ENCODE assay signal across 9 cellular contexts in the genomic region with DNA sequence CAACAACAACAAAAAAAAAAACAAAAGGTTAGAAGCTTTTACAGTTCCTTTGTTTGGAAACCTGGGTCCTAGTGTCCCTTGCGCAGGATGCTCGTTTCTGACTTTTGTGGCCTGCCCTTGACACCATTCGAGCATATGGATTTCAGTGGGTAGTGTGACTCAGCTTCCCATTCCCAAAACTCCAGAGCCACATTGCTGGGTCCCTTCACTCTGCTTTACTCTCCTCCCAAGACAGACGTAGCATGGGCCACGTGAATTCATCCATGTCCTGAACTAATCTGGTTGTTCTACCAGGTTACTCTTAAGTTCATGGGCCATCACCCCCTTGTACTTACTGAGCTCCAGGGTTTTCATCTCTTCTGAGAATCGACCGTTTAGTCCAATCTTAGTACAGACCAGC.
DNase-seq lines count a peak whose midpoint lies in the region; ATAC-seq and TF ChIP-seq lines count a peak whose summit lies in the region.
"Had no signal": no experiment of that assay in that cellular context is flagged by ENCODE, and none has a peak within 500 bp of the region (broad histone marks: within the 10 kb centered on the region; RNA-seq: fewer than 3 reads in every experiment).

No MANE protein-coding gene starts in this region.

- DNase-seq in activated CD8-positive, alpha-beta memory T cell treated with anti-CD3 and anti-CD28 coated beads, Interleukin-2, amount 10 ng/mL, durations not matched to agents 7 days and 5 days: no peak
- no peak for DNase-seq in activated CD8-positive, alpha-beta memory T cell treated with anti-CD3 and anti-CD28 coated beads for 24 hours
- DNase-seq in SK-N-MC (ENCODE audit: low read depth, low spot score) (no peak), fibroblast of mammary gland (ENCODE audit: low read depth) (no peak), GM23338 (ENCODE audit: low spot score) (no peak), NCI-H2107 (lab: John Stamatoyannopoulos, UW) (no peak)
- no peak for DNase-seq in stimulated activated naive B cell treated with anti-CD40 and anti-IgM and Interleukin-4, amounts not matched to agents 10 μg/mL and 1 μg/mL and 100 μg/mL, for 72 hours

- H3K27me3 Mint-ChIP-seq in activated CD8-positive, alpha-beta memory T cell treated with anti-CD3 and anti-CD28 coated beads, Interleukin-2, amount 10 ng/mL, durations not matched to agents 7 days and 5 days: peaks cover 12% of the 10 kb centered on the region
- H3K27me3 Mint-ChIP-seq in stimulated activated naive B cell treated with anti-CD40 and anti-IgM and Interleukin-4, amounts not matched to agents 10 μg/mL and 1 μg/mL and 100 μg/mL, for 72 hours: no peaks in the 10 kb centered on the region
- H3K27me3 Mint-ChIP-seq in GM23338 (ENCODE audit: insufficient read depth, low read depth, poor library complexity): no peaks in the 10 kb centered on the region

- H3K9ac ChIP-seq in SK-N-MC (ENCODE audit: insufficient read length): no peak overlapping the region

- H3K4me2 ChIP-seq in GM23338: no peak overlapping the region

- no peaks in the 10 kb centered on the region; the same call in 1 of the 2 replicates for H3K4me1 ChIP-seq in GM23338 (ENCODE audit: insufficient read depth)

- no peaks in the 10 kb centered on the region for H3K27me3 ChIP-seq in GM23338 (ENCODE audit: insufficient read depth)

- TF ChIP-seq CTCF in fibroblast of mammary gland (conservative IDR thresholded peaks at IDR 0.05; ENCODE audit: control insufficient read depth, insufficient read depth, low read depth, low read length) (no peak), GM23338 (conservative IDR thresholded peaks at IDR 0.05; ENCODE audit: low read depth in 2 of 2) (no peak)

- H2AFZ ChIP-seq in GM23338: no peak overlapping the region; the same call in 1 of the 2 replicates

- H3K4me3 Mint-ChIP-seq in activated CD8-positive, alpha-beta memory T cell treated with anti-CD3 and anti-CD28 coated beads, Interleukin-2, amount 10 ng/mL, durations not matched to agents 7 days and 5 days: peak overlapping the region; percentile 61
- peak overlapping the region; percentile 65 to 79 for H3K4me3 Mint-ChIP-seq in stimulated activated naive B cell treated with anti-CD40 and anti-IgM and Interleukin-4, amounts not matched to agents 10 μg/mL and 1 μg/mL and 100 μg/mL, for 72 hours
- H3K4me3 Mint-ChIP-seq in GM23338: no peak overlapping the region

- H4K20me1 ChIP-seq in GM23338 (replicated peaks; ENCODE audit: insufficient read depth): no peaks in the 10 kb centered on the region

- no peaks in the 10 kb centered on the region for H3K9me2 ChIP-seq in GM23338 (ENCODE audit: insufficient read depth)

- H3K4me1 Mint-ChIP-seq in activated CD8-positive, alpha-beta memory T cell treated with anti-CD3 and anti-CD28 coated beads, Interleukin-2, amount 10 ng/mL, durations not matched to agents 7 days and 5 days: peaks cover 29% of the 10 kb centered on the region
- peaks cover 20 to 44% of the 10 kb centered on the region in 2 donors for H3K4me1 Mint-ChIP-seq in stimulated activated naive B cell treated with anti-CD40 and anti-IgM and Interleukin-4, amounts not matched to agents 10 μg/mL and 1 μg/mL and 100 μg/mL, for 72 hours
- H3K4me1 Mint-ChIP-seq in GM23338: peaks cover 17% of the 10 kb centered on the region

- no peak overlapping the region for H3K27ac Mint-ChIP-seq in activated CD8-positive, alpha-beta memory T cell treated with anti-CD3 and anti-CD28 coated beads, Interleukin-2, amount 10 ng/mL, durations not matched to agents 7 days and 5 days
- H3K27ac Mint-ChIP-seq in stimulated activated naive B cell treated with anti-CD40 and anti-IgM and Interleukin-4, amounts not matched to agents 10 μg/mL and 1 μg/mL and 100 μg/mL, for 72 hours: peak overlapping the region; percentile 37
- H3K27ac Mint-ChIP-seq in GM23338: no peak overlapping the region
- H3K27ac Mint-ChIP-seq: effector memory CD8-positive, alpha-beta T cell had no signal

- H3K27ac ChIP-seq in SK-N-MC (no peak overlapping the region), GM23338 (ENCODE audit: low read depth) (no peak overlapping the region)

- no peaks in the 10 kb centered on the region for H3K9me3 ChIP-seq in SK-N-MC (ENCODE audit: low read depth, low read length)

- H3K79me2 ChIP-seq in GM23338 (replicated peaks; ENCODE audit: insufficient read depth): no peaks in the 10 kb centered on the region

- no peaks in the 10 kb centered on the region for H3K36me3 Mint-ChIP-seq in activated CD8-positive, alpha-beta memory T cell treated with anti-CD3 and anti-CD28 coated beads, Interleukin-2, amount 10 ng/mL, durations not matched to agents 7 days and 5 days
- no peaks in the 10 kb centered on the region for H3K36me3 Mint-ChIP-seq in stimulated activated naive B cell treated with anti-CD40 and anti-IgM and Interleukin-4, amounts not matched to agents 10 μg/mL and 1 μg/mL and 100 μg/mL, for 72 hours
- no peaks in the 10 kb centered on the region for H3K36me3 Mint-ChIP-seq in GM23338 (ENCODE audit: low read depth)

- ATAC-seq in activated CD8-positive, alpha-beta memory T cell treated with anti-CD3 and anti-CD28 coated beads, Interleukin-2, amount 10 ng/mL, durations not matched to agents 7 days and 5 days: no peak
- peak in 1 of 2 donors; percentile 21 for ATAC-seq in stimulated activated naive B cell treated with anti-CD40 and anti-IgM and Interleukin-4, amounts not matched to agents 10 μg/mL and 1 μg/mL and 100 μg/mL, for 72 hours (replicated peaks)
- ATAC-seq in HG02588 (IDR thresholded peaks at IDR 0.05; ENCODE audit: unreplicated experiment) (no peak), GM23338 (no peak)

- H3K36me3 ChIP-seq in SK-N-MC (ENCODE audit: insufficient read depth, low read length) (no peaks in the 10 kb centered on the region), GM23338 (ENCODE audit: insufficient read depth) (no peaks in the 10 kb centered on the region)

- CTCF ChIA-PET in activated CD8-positive, alpha-beta memory T cell treated with anti-CD3 and anti-CD28 coated beads, Interleukin-2, amount 10 ng/mL, durations not matched to agents 7 days and 5 days (lab: Charles Lee): interaction anchor here (1.0 to 2.0 kb wide), 6 partner anchors 8 to 244 kb away, joined by 3 to 12 read pairs (median 4); partner anchors contain the start of gene FUT8

- H3K4me3 ChIP-seq in SK-N-MC (peak overlapping the region; percentile 32), fibroblast of mammary gland (ENCODE audit: control insufficient read depth, low read depth, low read length) (peak overlapping the region; percentile 41), GM23338 (no peak overlapping the region)

- no peaks in the 10 kb centered on the region for H3K9me3 Mint-ChIP-seq in activated CD8-positive, alpha-beta memory T cell treated with anti-CD3 and anti-CD28 coated beads, Interleukin-2, amount 10 ng/mL, durations not matched to agents 7 days and 5 days (ENCODE audit: low read depth)
- H3K9me3 Mint-ChIP-seq in stimulated activated naive B cell treated with anti-CD40 and anti-IgM and Interleukin-4, amounts not matched to agents 10 μg/mL and 1 μg/mL and 100 μg/mL, for 72 hours: no peaks in the 10 kb centered on the region
- H3K9me3 Mint-ChIP-seq in GM23338: no peaks in the 10 kb centered on the region
- H3K9me3 Mint-ChIP-seq: effector memory CD8-positive, alpha-beta T cell had no signal

- H3F3A ChIP-seq in GM23338 (replicated peaks; ENCODE audit: low read depth): no peaks in the 10 kb centered on the region

TF ChIP-seq in GM23338, 12 proteins besides CTCF, POLR2A, EP300 and RAD21:
- TF ChIP-seq JUNB (IDR thresholded peaks at IDR 0.05; ENCODE audit: unreplicated experiment): no peak
- TF ChIP-seq CREB1 (CRISPR knock-in tag; IDR thresholded peaks at IDR 0.05; ENCODE audit: low read depth): no peak
